ENCODE assay signal across 18 cellular contexts in genomic region chr9:89010526-89011089, GRCh38. TPM values are rescaled to one million over a fixed set of nuclear protein-coding genes. Genes with fewer than 3 reads are reported as not detected.
"Had no signal": no experiment of that assay in that cellular context is flagged by ENCODE, and none has a peak within 500 bp of the region (broad histone marks: within the 10 kb centered on the region; RNA-seq: fewer than 3 reads in every experiment).

No MANE protein-coding gene starts in this region.

- H3K27me3 ChIP-seq: gastrocnemius medialis, heart right ventricle, ovary, upper lobe of left lung, uterus had no signal

- DNase-seq: effector CD4-positive, alpha-beta T cell; gastrocnemius medialis; heart right ventricle; hypothalamus; kidney glomerular epithelial cell; mammary epithelial cell; naive thymus-derived CD8-positive, alpha-beta T cell; nucleus accumbens; ovary; right cardiac atrium; stimulated activated CD4-positive, alpha-beta T cell treated with anti-CD3 and anti-CD28 coated beads, Interleukin-4, amount 100 ng/mL, for 1 hour; upper lobe of left lung; uterus had no signal

- H3K9me3 ChIP-seq: gastrocnemius medialis, heart right ventricle, ovary, tibial artery, upper lobe of left lung, uterus had no signal

- H3K36me3 ChIP-seq: gastrocnemius medialis, heart right ventricle, ovary, uterus had no signal

- H3K4me3 Mint-ChIP-seq: naive thymus-derived CD8-positive, alpha-beta T cell; stimulated activated memory B cell treated with anti-CD40 and anti-IgM and Interleukin-4, amounts not matched to agents 10 μg/mL and 1 μg/mL and 100 μg/mL, for 72 hours; stimulated activated naive CD8-positive, alpha-beta T cell treated with anti-CD3 and anti-CD28 coated beads, Interleukin-15, Interleukin-2, amounts not matched to agents 100 ng/mL and 50 ng/mL, for 24 hours had no signal

- H3K4me3 ChIP-seq: coronary artery, gastrocnemius medialis, heart right ventricle, ovary, tibial artery, upper lobe of left lung, uterus had no signal

- H3K9me3 Mint-ChIP-seq: naive thymus-derived CD8-positive, alpha-beta T cell; stimulated activated memory B cell treated with anti-CD40 and anti-IgM and Interleukin-4, amounts not matched to agents 10 μg/mL and 1 μg/mL and 100 μg/mL, for 72 hours; stimulated activated naive CD8-positive, alpha-beta T cell treated with anti-CD3 and anti-CD28 coated beads, Interleukin-15, Interleukin-2, amounts not matched to agents 100 ng/mL and 50 ng/mL, for 24 hours had no signal

- H3K27ac Mint-ChIP-seq: naive thymus-derived CD8-positive, alpha-beta T cell; stimulated activated memory B cell treated with anti-CD40 and anti-IgM and Interleukin-4, amounts not matched to agents 10 μg/mL and 1 μg/mL and 100 μg/mL, for 72 hours; stimulated activated naive CD8-positive, alpha-beta T cell treated with anti-CD3 and anti-CD28 coated beads, Interleukin-15, Interleukin-2, amounts not matched to agents 100 ng/mL and 50 ng/mL, for 24 hours had no signal

- ATAC-seq: gastrocnemius medialis; naive thymus-derived CD8-positive, alpha-beta T cell; right cardiac atrium; stimulated activated memory B cell treated with anti-CD40 and anti-IgM and Interleukin-4, amounts not matched to agents 10 μg/mL and 1 μg/mL and 100 μg/mL, for 72 hours had no signal

- H3K27ac ChIP-seq: coronary artery, gastrocnemius medialis, heart right ventricle, ovary, tibial artery, upper lobe of left lung, uterus had no signal

- FAIRE-seq: islet of Langerhans had no signal

- H3K36me3 Mint-ChIP-seq: naive thymus-derived CD8-positive, alpha-beta T cell; stimulated activated memory B cell treated with anti-CD40 and anti-IgM and Interleukin-4, amounts not matched to agents 10 μg/mL and 1 μg/mL and 100 μg/mL, for 72 hours had no signal

- H3K4me1 Mint-ChIP-seq: naive thymus-derived CD8-positive, alpha-beta T cell; stimulated activated memory B cell treated with anti-CD40 and anti-IgM and Interleukin-4, amounts not matched to agents 10 μg/mL and 1 μg/mL and 100 μg/mL, for 72 hours had no signal

- H3K4me1 ChIP-seq: gastrocnemius medialis, tibial artery, upper lobe of left lung, uterus had no signal

RNA-seq across cellular contexts. Expression of gene S1PR3, which starts 19.3 kb away (rescaled TPM):
- total RNA-seq: naive thymus-derived CD8-positive, alpha-beta T cell had no signal
